ENCODE assay signal across 13 cellular contexts in the genomic region with DNA sequence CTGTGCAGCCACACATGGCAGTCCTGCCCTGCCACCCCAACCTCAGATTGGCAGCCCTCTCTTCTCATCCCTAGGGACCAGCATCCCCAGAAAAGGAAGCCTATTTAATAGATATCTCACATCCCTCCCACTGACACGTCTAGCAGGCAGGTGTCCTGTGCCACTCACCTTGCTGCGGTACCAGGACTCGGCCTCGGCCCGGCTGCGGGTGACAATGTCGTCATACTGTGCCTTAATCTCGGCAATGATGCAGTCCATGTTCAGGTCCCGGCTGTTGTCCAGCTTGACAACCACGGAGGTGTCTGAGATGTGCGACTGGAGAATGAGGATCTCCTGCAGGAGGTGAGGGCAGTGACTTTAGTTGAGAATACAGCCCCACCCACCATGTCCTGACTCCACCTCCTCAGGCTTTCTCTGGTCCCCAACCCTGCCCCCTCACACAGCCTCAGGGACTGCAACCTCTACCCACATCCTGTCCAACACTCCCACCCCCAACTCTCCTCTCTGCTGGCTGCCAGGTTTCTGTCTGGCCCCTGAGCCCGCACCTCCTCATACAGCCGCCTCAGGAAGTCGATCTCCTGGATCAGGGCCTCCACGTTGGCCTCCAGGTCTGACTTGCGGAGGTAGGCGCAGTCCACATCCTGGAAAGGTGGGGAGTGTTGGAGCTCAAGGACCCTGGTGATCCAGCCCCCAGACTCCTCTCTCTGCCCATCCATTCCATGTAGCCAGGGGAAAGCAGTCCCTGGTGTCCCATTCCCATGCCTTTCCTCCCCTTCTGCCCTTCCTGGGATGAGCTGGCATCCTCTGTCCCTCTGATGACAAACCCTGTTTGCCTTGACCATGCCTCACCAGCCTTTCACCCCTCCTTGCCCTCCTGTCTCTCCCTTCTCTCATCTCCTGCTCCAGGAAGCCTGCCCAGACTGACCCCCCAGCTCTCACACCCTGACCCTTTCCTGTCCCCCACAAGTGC. TPM values are rescaled to one million over a fixed set of nuclear protein-coding genes. Genes with fewer than 3 reads are reported as not detected.
DNase-seq lines count a peak whose midpoint lies in the region; ATAC-seq and TF ChIP-seq lines count a peak whose summit lies in the region.
"Not testable (repeated sequence)": the region's sequence is repeated elsewhere in the genome, so short reads cannot be mapped to it uniquely, and the experiment has no call there.
"Had no signal": no experiment of that assay in that cellular context is flagged by ENCODE, and none has a peak within 500 bp of the region (broad histone marks: within the 10 kb centered on the region; RNA-seq: fewer than 3 reads in every experiment).

No MANE protein-coding gene starts in this region.

- not testable (repeated sequence) for H3K4me1 Mint-ChIP-seq in endothelial cell (ENCODE audit: unreplicated experiment)
- H3K4me1 Mint-ChIP-seq in stimulated activated naive CD8-positive, alpha-beta T cell treated with anti-CD3 and anti-CD28 coated beads, Interleukin-15, amount 100 ng/mL, for 72 hours, result peaks cover 16% of the 10 kb centered on the region

- not testable (repeated sequence) for H3K36me3 Mint-ChIP-seq in endothelial cell (ENCODE audit: low read depth, unreplicated experiment)

- H3K36me3 ChIP-seq in KMS-11 (ENCODE audit: insufficient read depth), result not testable (repeated sequence)

- peaks cover 44% of the 10 kb centered on the region for H3K4me1 ChIP-seq in KMS-11 (ENCODE audit: low read depth, poor library complexity, severe bottlenecking)

- H3K27ac ChIP-seq in KMS-11, result peak overlapping the region; percentile 28; the same call in 1 of the 2 replicates

- H3K9ac ChIP-seq in KMS-11, result not testable (repeated sequence)

- H3K4me3 Mint-ChIP-seq in endothelial cell (ENCODE audit: unreplicated experiment), result peak overlapping the region; percentile 31
- not testable (repeated sequence) for H3K4me3 Mint-ChIP-seq in stimulated activated naive CD8-positive, alpha-beta T cell treated with anti-CD3 and anti-CD28 coated beads, Interleukin-15, amount 100 ng/mL, for 72 hours

- not testable (repeated sequence) for H3K27me3 ChIP-seq in KMS-11 (ENCODE audit: insufficient read depth, low read depth)

- H4K20me1 ChIP-seq in KMS-11 (ENCODE audit: insufficient read depth), result not testable (repeated sequence)

- ATAC-seq in GM19035 (IDR thresholded peaks at IDR 0.05; ENCODE audit: unreplicated experiment) (peak; percentile 76), GM21619 (IDR thresholded peaks at IDR 0.05; ENCODE audit: unreplicated experiment) (peak; percentile 74), HG03095 (IDR thresholded peaks at IDR 0.05; ENCODE audit: unreplicated experiment) (peak; percentile 91)
- peak; percentile 86 for ATAC-seq in stimulated activated naive CD8-positive, alpha-beta T cell treated with anti-CD3 and anti-CD28 coated beads, Interleukin-15, amount 100 ng/mL, for 72 hours

- peak overlapping the region; percentile 56; the same call in 1 of the 2 replicates for H3K4me2 ChIP-seq in KMS-11

- peak; percentile 68 for DNase-seq in GM12865 (ENCODE audit: low read depth)
- peak; percentile 42 for DNase-seq in activated CD8-positive, alpha-beta memory T cell treated with anti-CD3 and anti-CD28 coated beads for 24 hours
- DNase-seq in endothelial cell (ENCODE audit: low spot score); stimulated activated naive CD8-positive, alpha-beta T cell treated with anti-CD3 and anti-CD28 coated beads, Interleukin-15, amount 100 ng/mL, for 72 hours: not testable (repeated sequence)

- H3K9me3 Mint-ChIP-seq in endothelial cell (ENCODE audit: unreplicated experiment); stimulated activated naive CD8-positive, alpha-beta T cell treated with anti-CD3 and anti-CD28 coated beads, Interleukin-15, amount 100 ng/mL, for 72 hours: not testable (repeated sequence)

- not testable (repeated sequence) for H3K79me2 ChIP-seq in KMS-11 (ENCODE audit: insufficient read depth, low read depth)

- not testable (repeated sequence) for H3K27ac Mint-ChIP-seq in endothelial cell (ENCODE audit: unreplicated experiment)
- peak overlapping the region; percentile 19 to 85 for H3K27ac Mint-ChIP-seq in stimulated activated naive CD8-positive, alpha-beta T cell treated with anti-CD3 and anti-CD28 coated beads, Interleukin-15, amount 100 ng/mL, for 72 hours

- peak overlapping the region; percentile 19; the same call in 1 of the 2 replicates for H2AFZ ChIP-seq in KMS-11 (ENCODE audit: low read depth)

- not testable (repeated sequence) for H3K27me3 Mint-ChIP-seq in endothelial cell (ENCODE audit: unreplicated experiment)
- H3K27me3 Mint-ChIP-seq in stimulated activated naive CD8-positive, alpha-beta T cell treated with anti-CD3 and anti-CD28 coated beads, Interleukin-15, amount 100 ng/mL, for 72 hours, result peaks cover 24% of the 10 kb centered on the region

- not testable (repeated sequence) for TF ChIP-seq CTCF in GM12865 (IDR thresholded peaks at IDR 0.05; ENCODE audit: insufficient read depth, low read depth, low read length, missing control alignments); KMS-11 (conservative IDR thresholded peaks at IDR 0.05; ENCODE audit: low read depth, low read length); endothelial cell (IDR thresholded peaks at IDR 0.05; ENCODE audit: unreplicated experiment)

- not testable (repeated sequence) for H3K4me3 ChIP-seq in GM12865 (ENCODE audit: low read depth, low read length); KMS-11 (IDR thresholded peaks at IDR 0.05; ENCODE audit: insufficient read depth, low read depth, low read length)

RNA-seq across cellular contexts. Expression of gene KRT81, which starts 3.2 kb away (rescaled TPM):
- total RNA-seq in endothelial cell (ENCODE audit: unreplicated experiment), result not detected
- total RNA-seq: HepG2, left lung, progenitor cell of endocrine pancreas had no signal

RNA-seq across cellular contexts. Expression of gene KRT86, which starts 13.7 kb away (rescaled TPM):
- total RNA-seq in endothelial cell (ENCODE audit: unreplicated experiment), result not detected
- total RNA-seq: HepG2, progenitor cell of endocrine pancreas had no signal

RNA-seq across cellular contexts. Expression of gene KRT83, which starts 33.1 kb away (rescaled TPM):
- not detected for total RNA-seq in endothelial cell (ENCODE audit: unreplicated experiment)
- total RNA-seq: HepG2, left lung, myocyte, progenitor cell of endocrine pancreas, T-cell had no signal

RNA-seq across cellular contexts. Expression of gene KRT7, which starts 55.1 kb away (rescaled TPM):
- not detected for total RNA-seq in endothelial cell (ENCODE audit: unreplicated experiment)
- total RNA-seq: HepG2 had no signal
